In genomic region chr17:83053779-83054451, GRCh38 we compare ENCODE assay signal across 1 cellular context.
TF ChIP-seq lines count a peak whose summit lies in the region.

No MANE protein-coding gene starts in this region.

TF ChIP-seq in GM12878, 131 proteins besides CTCF, POLR2A, EP300 and RAD21 (continued from another document):
- TF ChIP-seq E2F8 (IDR thresholded peaks at IDR 0.05; ENCODE audit: low read depth, partially characterized antibody) (no peak), PKNOX1 (IDR thresholded peaks at IDR 0.05) (peak; percentile 25; the same call in 1 of the 2 replicates), SUZ12 (IDR thresholded peaks at IDR 0.05; ENCODE audit: unreplicated experiment) (no peak), CUX1 (IDR thresholded peaks at IDR 0.05; ENCODE audit: insufficient replicate concordance, low read depth, low read length) (no peak), CREM (IDR thresholded peaks at IDR 0.05; ENCODE audit: low read depth) (peak; percentile 34; the same call in 1 of the 2 replicates), HSF1 (IDR thresholded peaks at IDR 0.05; ENCODE audit: low read depth, low read length) (no peak), FOS (IDR thresholded peaks at IDR 0.05; ENCODE audit: borderline replicate concordance, extremely low read depth, insufficient read length) (no peak)
